In genomic region chr9:91037511-91038482, GRCh38 we compare ENCODE assay signal across 8 cellular contexts.
A peak's percentile ranks its signal among the peaks of the same experiment; 100 is the strongest.
DNase-seq lines count a peak whose midpoint lies in the region; ATAC-seq and FAIRE-seq lines count a peak whose summit lies in the region.

No MANE protein-coding gene starts in this region.

- H3K4me3 ChIP-seq in small intestine (ENCODE audit: low read depth in 1 of 2, low read length in 2 of 2) = no peak overlapping the region

- peak overlapping the region; percentile 82 to 89 for H3K27ac ChIP-seq in small intestine (ENCODE audit: low read depth in 1 of 2, low read length in 1 of 2)

- H3K4me3 Mint-ChIP-seq in activated CD4-positive, alpha-beta T cell treated with anti-CD3 and anti-CD28 coated beads, Interleukin-2, amount 10 ng/mL, durations not matched to agents 24 days and 14 days = peak overlapping the region; percentile 53
- H3K4me3 Mint-ChIP-seq in activated T-helper 2 cell treated with anti-CD3 and anti-CD28 coated beads, Interferon-gamma antibody, Interleukin-2, Interleukin-4, amounts not matched to agents 10 μg/mL and 5 μg/mL and 100 μg/mL, durations not matched to agents 14 hours and 24 hours and 36 hours (ENCODE audit: low read depth) = peak overlapping the region; percentile 49

- no peaks in the 10 kb centered on the region for H3K27me3 Mint-ChIP-seq in activated CD4-positive, alpha-beta T cell treated with anti-CD3 and anti-CD28 coated beads, Interleukin-2, amount 10 ng/mL, durations not matched to agents 24 days and 14 days
- H3K27me3 Mint-ChIP-seq in activated T-helper 2 cell treated with anti-CD3 and anti-CD28 coated beads, Interferon-gamma antibody, Interleukin-2, Interleukin-4, amounts not matched to agents 10 μg/mL and 5 μg/mL and 100 μg/mL, durations not matched to agents 14 hours and 24 hours and 36 hours (ENCODE audit: low read depth) = no peaks in the 10 kb centered on the region

- no peaks in the 10 kb centered on the region for H3K36me3 ChIP-seq in small intestine (ENCODE audit: control insufficient read depth in 2 of 2, insufficient read depth in 2 of 2, low read length in 2 of 2)

- H3K9me3 ChIP-seq in small intestine (ENCODE audit: control insufficient read depth, low read depth) = no peaks in the 10 kb centered on the region

- peaks cover 1 to 3% of the 10 kb centered on the region in 2 donors for H3K4me1 ChIP-seq in small intestine (ENCODE audit: control insufficient read depth in 2 of 2, insufficient read depth in 1 of 2, low read depth in 1 of 2, low read length in 1 of 2)

- intact Hi-C loops in activated CD4-positive, alpha-beta T cell treated with anti-CD3 and anti-CD28 coated beads, Interleukin-2, amount 10 ng/mL, durations not matched to agents 24 days and 14 days (cut with micrococcal nuclease) = loop anchor here (1.0 to 5.0 kb wide), 10 partner anchors 10 to 690 kb away; no protein-coding TSS in a partner anchor
- intact Hi-C loops in activated T-helper 2 cell treated with anti-CD3 and anti-CD28 coated beads, Interferon-gamma antibody, Interleukin-2, Interleukin-4, amounts not matched to agents 10 μg/mL and 5 μg/mL and 100 μg/mL, durations not matched to agents 14 hours and 24 hours and 36 hours (cut with micrococcal nuclease) = loop anchor here (1.0 to 10.0 kb wide), 5 partner anchors 10 to 677 kb away; no protein-coding TSS in a partner anchor

- H3K9me3 Mint-ChIP-seq in activated CD4-positive, alpha-beta T cell treated with anti-CD3 and anti-CD28 coated beads, Interleukin-2, amount 10 ng/mL, durations not matched to agents 24 days and 14 days = no peaks in the 10 kb centered on the region
- H3K9me3 Mint-ChIP-seq in activated T-helper 2 cell treated with anti-CD3 and anti-CD28 coated beads, Interferon-gamma antibody, Interleukin-2, Interleukin-4, amounts not matched to agents 10 μg/mL and 5 μg/mL and 100 μg/mL, durations not matched to agents 14 hours and 24 hours and 36 hours = peaks cover 3% of the 10 kb centered on the region

- peak; percentile 60 for DNase-seq in activated CD4-positive, alpha-beta T cell treated with anti-CD3 and anti-CD28 coated beads, Interleukin-2, amount 10 ng/mL, durations not matched to agents 24 days and 14 days
- no peak for DNase-seq in activated CD4-positive, alpha-beta T cell treated with anti-CD3 and anti-CD28 coated beads for 1 hour
- DNase-seq in activated T-helper 2 cell treated with anti-CD3 and anti-CD28 coated beads, Interferon-gamma antibody, Interleukin-2, Interleukin-4, amounts not matched to agents 10 μg/mL and 5 μg/mL and 100 μg/mL, durations not matched to agents 14 hours and 24 hours and 36 hours (ENCODE audit: low spot score) = no peak
- peak; percentile 98 for DNase-seq in small intestine
- no peak for DNase-seq in NCI-H345 treated with DMSO at 0.1 percent for 48 hours (lab: John Stamatoyannopoulos, UW; ENCODE audit: unreplicated experiment)
- DNase-seq in NCI-H82 (lab: John Stamatoyannopoulos, UW) = no peak

- peak; percentile 17 for FAIRE-seq in islet of Langerhans (lab: Jason Lieb, UNC)
- FAIRE-seq in small intestine (lab: Jason Lieb, UNC) = no peak

- H3K27me3 ChIP-seq in small intestine (ENCODE audit: control insufficient read depth in 2 of 2, insufficient read depth in 2 of 2, low read length in 2 of 2) = no peaks in the 10 kb centered on the region

- H3K4me1 Mint-ChIP-seq in activated CD4-positive, alpha-beta T cell treated with anti-CD3 and anti-CD28 coated beads, Interleukin-2, amount 10 ng/mL, durations not matched to agents 24 days and 14 days = peaks cover 61% of the 10 kb centered on the region
- H3K4me1 Mint-ChIP-seq in activated T-helper 2 cell treated with anti-CD3 and anti-CD28 coated beads, Interferon-gamma antibody, Interleukin-2, Interleukin-4, amounts not matched to agents 10 μg/mL and 5 μg/mL and 100 μg/mL, durations not matched to agents 14 hours and 24 hours and 36 hours (ENCODE audit: low read depth) = peaks cover 65% of the 10 kb centered on the region

- peak overlapping the region; percentile 90 for H3K27ac Mint-ChIP-seq in activated CD4-positive, alpha-beta T cell treated with anti-CD3 and anti-CD28 coated beads, Interleukin-2, amount 10 ng/mL, durations not matched to agents 24 days and 14 days
- peak overlapping the region; percentile 88 for H3K27ac Mint-ChIP-seq in activated T-helper 2 cell treated with anti-CD3 and anti-CD28 coated beads, Interferon-gamma antibody, Interleukin-2, Interleukin-4, amounts not matched to agents 10 μg/mL and 5 μg/mL and 100 μg/mL, durations not matched to agents 14 hours and 24 hours and 36 hours

- 16 to 34% (median 30%) methylated on average over 22 of the region's 22 CpGs for WGBS in small intestine, 3 donors

- no peak for ATAC-seq in HG03095 (IDR thresholded peaks at IDR 0.05; ENCODE audit: unreplicated experiment)

- peaks cover 4% of the 10 kb centered on the region for H3K36me3 Mint-ChIP-seq in activated CD4-positive, alpha-beta T cell treated with anti-CD3 and anti-CD28 coated beads, Interleukin-2, amount 10 ng/mL, durations not matched to agents 24 days and 14 days (ENCODE audit: low read depth)
- H3K36me3 Mint-ChIP-seq in activated T-helper 2 cell treated with anti-CD3 and anti-CD28 coated beads, Interferon-gamma antibody, Interleukin-2, Interleukin-4, amounts not matched to agents 10 μg/mL and 5 μg/mL and 100 μg/mL, durations not matched to agents 14 hours and 24 hours and 36 hours (ENCODE audit: low read depth) = peaks cover 8% of the 10 kb centered on the region

Comparison
In these comparisons a context has a peak if more than half of its experiments do, and no peak if none do; other contexts are left out.
1. DNase-seq: peak in activated CD4-positive, alpha-beta T cell treated with anti-CD3 and anti-CD28 coated beads, Interleukin-2, amount 10 ng/mL, durations not matched to agents 24 days and 14 days (single experiment) and small intestine (single experiment); none in activated CD4-positive, alpha-beta T cell treated with anti-CD3 and anti-CD28 coated beads for 1 hour (single experiment), activated T-helper 2 cell treated with anti-CD3 and anti-CD28 coated beads, Interferon-gamma antibody, Interleukin-2, Interleukin-4, amounts not matched to agents 10 μg/mL and 5 μg/mL and 100 μg/mL, durations not matched to agents 14 hours and 24 hours and 36 hours (single experiment), NCI-H345 treated with DMSO at 0.1 percent for 48 hours (single experiment) and NCI-H82 (single experiment).